Comparison of ENCODE assay signal across 16 cellular contexts in the genomic region with DNA sequence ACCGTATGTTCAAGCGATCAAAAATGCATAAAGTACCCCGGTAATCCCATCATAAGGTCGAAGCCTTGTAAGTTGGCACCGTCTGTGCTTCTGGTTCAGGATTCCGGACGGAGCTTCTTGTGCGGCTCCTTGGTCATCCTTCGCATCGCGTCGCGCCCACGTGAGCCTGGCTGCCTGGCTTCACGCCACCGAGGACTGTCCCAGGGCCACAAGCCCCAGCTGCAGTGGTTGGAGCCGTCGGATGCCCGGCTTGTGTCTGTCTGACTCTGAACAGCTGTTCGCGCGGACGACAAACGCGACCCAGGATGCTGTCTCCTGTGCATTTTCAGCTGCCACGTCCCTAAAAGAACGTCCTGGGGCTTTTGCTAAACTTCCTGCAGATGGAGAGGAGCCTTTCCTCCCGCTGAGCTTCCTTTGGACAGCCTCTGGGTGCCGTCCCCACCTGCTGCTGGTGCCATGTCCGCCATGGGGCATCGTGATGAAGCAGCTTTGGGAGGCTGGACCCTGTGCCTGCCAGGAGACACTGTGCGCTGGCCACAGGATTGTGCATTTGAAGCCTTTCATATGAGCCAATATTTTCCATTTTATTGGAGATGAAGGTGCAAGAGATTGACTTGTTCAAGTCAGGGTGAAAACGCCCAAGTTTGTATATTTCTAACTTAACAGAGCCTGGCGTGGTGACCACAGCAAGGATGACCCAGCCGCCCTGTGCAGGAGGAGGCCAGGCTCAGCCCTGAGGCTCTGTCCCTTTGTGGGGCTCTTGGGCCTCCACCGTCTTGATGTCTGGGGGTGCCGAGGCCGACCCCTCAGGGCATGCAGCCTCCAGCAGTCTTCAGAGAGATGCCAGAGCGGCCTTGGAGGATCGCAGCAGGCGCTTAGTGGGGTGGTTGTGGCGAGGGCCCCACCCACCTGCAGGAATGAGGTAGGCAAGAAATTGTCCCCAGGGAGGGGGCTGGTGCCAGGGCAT. TPM values are rescaled to one million over a fixed set of nuclear protein-coding genes. Genes with fewer than 3 reads are reported as not detected.
A peak's percentile ranks its signal among the peaks of the same experiment; 100 is the strongest.
DNase-seq lines count a peak whose midpoint lies in the region; ATAC-seq and TF ChIP-seq lines count a peak whose summit lies in the region.
"Had no signal": no experiment of that assay in that cellular context is flagged by ENCODE, and none has a peak within 500 bp of the region (broad histone marks: within the 10 kb centered on the region; RNA-seq: fewer than 3 reads in every experiment).

No MANE protein-coding gene starts in this region.

- no peak for TF ChIP-seq EP300 in sigmoid colon (IDR thresholded peaks at IDR 0.05)
- no peak for TF ChIP-seq EP300 in stomach (IDR thresholded peaks at IDR 0.05)

- peaks cover 8 to 59% (median 52%) of the 10 kb centered on the region in 10 experiments; a peak in 18 of 20 replicates for H3K4me1 ChIP-seq in BLaER1 treated with 17β-estradiol and CSF1 and Interleukin-3, amounts not matched to agents 10 nM and 100 nM
- H3K4me1 ChIP-seq in sigmoid colon (no peaks in the 10 kb centered on the region), stomach (no peaks in the 10 kb centered on the region)

- DNase-seq in RPMI8226: peak; percentile 31
- DNase-seq in islet precursor cell: peak; percentile 40
- peak; percentile 46 for DNase-seq in sigmoid colon
- DNase-seq in stomach: no peak
- DNase-seq in NCI-H146 (lab: John Stamatoyannopoulos, UW): no peak
- DNase-seq: NCI-H1105 treated with DMSO at 0.1 percent for 48 hours, NCI-H187, NCI-H2107, NCI-H510A treated with DMSO at 0.1 percent for 48 hours, NCI-H774 had no signal

- H3K36me3 ChIP-seq in BLaER1 treated with 17β-estradiol and CSF1 and Interleukin-3, amounts not matched to agents 10 nM and 100 nM: no peaks in the 10 kb centered on the region
- no peaks in the 10 kb centered on the region for H3K36me3 ChIP-seq in sigmoid colon
- no peaks in the 10 kb centered on the region for H3K36me3 ChIP-seq in stomach

- TF ChIP-seq POLR2A in sigmoid colon (IDR thresholded peaks at IDR 0.05) (no peak), stomach (IDR thresholded peaks at IDR 0.05) (no peak)

- peaks cover 0 to 31% (median 5%) of the 10 kb centered on the region in 11 experiments; a peak in 6 of 22 replicates for H4K20me1 ChIP-seq in BLaER1 treated with 17β-estradiol and CSF1 and Interleukin-3, amounts not matched to agents 10 nM and 100 nM

- no peak overlapping the region for H3K4me3 ChIP-seq in BLaER1 treated with 17β-estradiol and CSF1 and Interleukin-3, amounts not matched to agents 10 nM and 100 nM
- H3K4me3 ChIP-seq in sigmoid colon: no peak overlapping the region
- no peak overlapping the region for H3K4me3 ChIP-seq in stomach
- H3K4me3 ChIP-seq: GM23338, K562 had no signal

- WGBS in sigmoid colon, 2 donors: 85 to 87% methylated on average over 42 of the region's 42 CpGs
- 79 to 88% (median 87%) methylated on average over 38 to 42 of the region's 42 CpGs for WGBS in stomach, 5 donors

- TF ChIP-seq CTCF in sigmoid colon (IDR thresholded peaks at IDR 0.05): no peak
- no peak for TF ChIP-seq CTCF in stomach (IDR thresholded peaks at IDR 0.05)

- H3K27ac ChIP-seq in BLaER1 treated with 17β-estradiol and CSF1 and Interleukin-3, amounts not matched to agents 10 nM and 100 nM: peak overlapping the region in 4 of 11 experiments; percentile 45 to 77 (median 62); a peak in 7 of 22 replicates
- H3K27ac ChIP-seq in sigmoid colon (no peak overlapping the region), stomach (no peak overlapping the region)
- H3K27ac ChIP-seq: C4-2B had no signal

- no peak for ATAC-seq in GM18907 (IDR thresholded peaks at IDR 0.05; ENCODE audit: unreplicated experiment)
- ATAC-seq: K562 had no signal

- peaks cover 0 to 4% (median 3%) of the 10 kb centered on the region in 11 experiments; a peak in 12 of 22 replicates for H3K9me3 ChIP-seq in BLaER1 treated with 17β-estradiol and CSF1 and Interleukin-3, amounts not matched to agents 10 nM and 100 nM (replicated peaks in 1 of 11)
- no peaks in the 10 kb centered on the region for H3K9me3 ChIP-seq in sigmoid colon
- H3K9me3 ChIP-seq in stomach: peaks cover 0 to under 1% (median 0%) of the 10 kb centered on the region in 4 donors

- intact Hi-C loops in sigmoid colon (cut with DNase I): no loop called here
- intact Hi-C loops in stomach (cut with DNase I; ENCODE audit: low total_unique reads): no loop called here

- peak overlapping the region in 9 of 11 experiments; percentile 55 to 84 (median 76); a peak in 18 of 22 replicates for H3K4me2 ChIP-seq in BLaER1 treated with 17β-estradiol and CSF1 and Interleukin-3, amounts not matched to agents 10 nM and 100 nM
- H3K4me2 ChIP-seq: GM23338 had no signal

- peaks cover 0 to 27% (median 0%) of the 10 kb centered on the region in 11 experiments; a peak in 9 of 22 replicates for H3K27me3 ChIP-seq in BLaER1 treated with 17β-estradiol and CSF1 and Interleukin-3, amounts not matched to agents 10 nM and 100 nM
- H3K27me3 ChIP-seq in sigmoid colon (no peaks in the 10 kb centered on the region), stomach (peaks cover 0 to 28% (median 0%) of the 10 kb centered on the region in 3 donors)

- peak overlapping the region in 3 of 11 experiments; percentile 8 to 50 (median 43); a peak in 4 of 22 replicates for H3K9ac ChIP-seq in BLaER1 treated with 17β-estradiol and CSF1 and Interleukin-3, amounts not matched to agents 10 nM and 100 nM

RNA-seq across cellular contexts. Expression of a gene that starts 6.7 kb away (rescaled TPM):
- 1 to 10 TPM in 2 of 4 donors, under 1 TPM in 2; 0.49 to 3.0 (median 0.97) TPM for total RNA-seq in sigmoid colon
- under 1 TPM in 1 of 3 donors, not detected in 2; 0.22 TPM for polyA plus RNA-seq in sigmoid colon
- 1 to 10 TPM in 1 of 5 donors, under 1 TPM in 3, not detected in 1; 0.43 to 1.1 (median 0.51) TPM for total RNA-seq in stomach
- under 1 TPM in 2 of 3 donors, not detected in 1; 0.18 to 0.19 TPM for polyA plus RNA-seq in stomach
- total RNA-seq: RPMI7951 had no signal
- polyA plus RNA-seq: K562 had no signal

Comparison
In these comparisons a context has a peak if more than half of its experiments do, and no peak if none do; other contexts are left out.
1. DNase-seq: peak in RPMI8226 (single experiment), islet precursor cell (single experiment) and sigmoid colon (single experiment); none in stomach (single experiment) and NCI-H146 (single experiment).